In the genomic region with DNA sequence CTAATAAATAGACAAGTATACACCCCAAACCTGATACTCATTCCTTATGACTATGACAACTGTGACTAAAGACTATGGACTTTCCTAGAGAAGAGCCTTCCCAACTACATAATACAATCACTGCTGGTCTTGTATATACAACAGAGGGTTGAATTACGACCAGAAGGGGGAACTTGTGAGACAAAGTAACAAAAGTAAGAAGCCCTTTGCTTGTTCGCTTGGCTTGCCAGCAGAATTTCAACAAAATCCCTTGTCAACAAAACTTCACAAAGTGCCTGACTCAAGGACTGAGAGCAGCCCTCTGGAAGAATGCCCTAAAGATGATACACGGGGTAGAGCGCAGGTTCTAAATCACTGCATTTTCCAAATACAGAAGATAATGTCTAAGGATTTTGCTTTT, we compare ENCODE assay signal across 10 cellular contexts.
DNase-seq lines count a peak whose midpoint lies in the region; ATAC-seq and TF ChIP-seq lines count a peak whose summit lies in the region.
"Had no signal": no experiment of that assay in that cellular context is flagged by ENCODE, and none has a peak within 500 bp of the region (broad histone marks: within the 10 kb centered on the region; RNA-seq: fewer than 3 reads in every experiment).

No MANE protein-coding gene starts in this region.

- peaks cover 22% of the 10 kb centered on the region; the same call in 1 of the 2 replicates for H3F3A ChIP-seq in GM23248 (ENCODE audit: insufficient read depth)

- H3K4me3 ChIP-seq in A673 (ENCODE audit: low read depth, low read length, poor library complexity, severe bottlenecking) (no peak overlapping the region), GM23248 (no peak overlapping the region), SK-N-MC (no peak overlapping the region)
- H3K4me3 ChIP-seq: coronary artery had no signal

- peaks cover 39% of the 10 kb centered on the region for H3K79me2 ChIP-seq in GM23248 (ENCODE audit: insufficient read depth)

- no peaks in the 10 kb centered on the region for H3K36me3 ChIP-seq in A673 (ENCODE audit: insufficient read depth, low read length, poor library complexity, severe bottlenecking)
- H3K36me3 ChIP-seq in GM23248 (ENCODE audit: low read depth) = no peaks in the 10 kb centered on the region
- H3K36me3 ChIP-seq in SK-N-MC (ENCODE audit: insufficient read depth, low read length) = no peaks in the 10 kb centered on the region

- WGBS in GM23248 (ENCODE audit: low coverage in 1 of 2, low lambda C conversion rate in 2 of 2, missing lambda C conversion rate in 2 of 2), 2 experiments = 63 to 66% methylated on average over 4 of the region's 4 CpGs

- ATAC-seq in GM18517 (IDR thresholded peaks at IDR 0.05; ENCODE audit: unreplicated experiment) = no peak
- ATAC-seq: activated CD8-positive, alpha-beta T cell treated with anti-CD3 and anti-CD28 coated beads, Interleukin-2, amount 10 ng/mL, durations not matched to agents 7 days and 5 days had no signal

- intact Hi-C loops in A673 (cut with micrococcal nuclease; ENCODE audit: unreplicated experiment) = no loop called here

- H2AFZ ChIP-seq in GM23248 = no peak overlapping the region

- no peaks in the 10 kb centered on the region for H3K9me2 ChIP-seq in GM23248 (ENCODE audit: insufficient read depth)

- H3K27ac ChIP-seq in A673 (ENCODE audit: low read depth, low read length, poor library complexity, severe bottlenecking) = no peak overlapping the region
- H3K27ac ChIP-seq in GM23248 = no peak overlapping the region
- no peak overlapping the region for H3K27ac ChIP-seq in SK-N-MC
- H3K27ac ChIP-seq: coronary artery had no signal

- in situ Hi-C loops in GM23248 (cut with MboI) = no loop called here

- CTCF ChIA-PET in A673 (lab: Charles Lee) = no interaction called here

- POLR2A ChIA-PET in A673 (lab: Charles Lee; ENCODE audit: low non-redundant PET) = no interaction called here

- peak; percentile 22 for DNase-seq in A673 (ENCODE audit: low spot score)
- peak; percentile 77 for DNase-seq in GM23248
- peak; percentile 3 for DNase-seq in SK-N-MC (ENCODE audit: low read depth, low spot score)
- DNase-seq in glomerular visceral epithelial cell (ENCODE audit: extremely low spot score) = peak; percentile 10
- no peak for DNase-seq in NCI-H526 treated with DMSO at 0.1 percent for 48 hours (lab: John Stamatoyannopoulos, UW)
- DNase-seq in NCI-H446 treated with DMSO at 0.1 percent for 48 hours (lab: John Stamatoyannopoulos, UW) = no peak
- DNase-seq in NCI-H128 (lab: John Stamatoyannopoulos, UW; ENCODE audit: unreplicated experiment) = no peak
- DNase-seq: activated CD8-positive, alpha-beta T cell treated with anti-CD3 and anti-CD28 coated beads, Interleukin-2, amount 10 ng/mL, durations not matched to agents 7 days and 5 days had no signal

- H3K27me3 ChIP-seq in A673 (replicated peaks; ENCODE audit: insufficient read depth, low read depth, low read length, poor library complexity) (no peaks in the 10 kb centered on the region), GM23248 (replicated peaks; ENCODE audit: insufficient read depth) (no peaks in the 10 kb centered on the region)

- no peaks in the 10 kb centered on the region for H4K20me1 ChIP-seq in GM23248 (ENCODE audit: insufficient read depth)

- H3K4me2 ChIP-seq in GM23248 (ENCODE audit: unreplicated experiment) = no peak overlapping the region

- no TSS peak for BruUV-seq in A673 (replicated peaks; lab: Mats Ljungman, UMichigan)

- H3K9me3 ChIP-seq in A673 (ENCODE audit: low read depth, low read length, poor library complexity, severe bottlenecking) (no peaks in the 10 kb centered on the region), GM23248 (ENCODE audit: low read depth) (no peaks in the 10 kb centered on the region), SK-N-MC (ENCODE audit: low read depth, low read length) (no peaks in the 10 kb centered on the region)

- H3K4me1 ChIP-seq in A673 (ENCODE audit: insufficient read depth, low read length, poor library complexity, severe bottlenecking) = no peaks in the 10 kb centered on the region
- no peaks in the 10 kb centered on the region for H3K4me1 ChIP-seq in GM23248 (ENCODE audit: insufficient read depth)

- TF ChIP-seq CTCF in A673 (conservative IDR thresholded peaks at IDR 0.05; ENCODE audit: low read depth, low read length) = peak; percentile 33

- H3K9ac ChIP-seq in GM23248 (no peak overlapping the region), SK-N-MC (ENCODE audit: insufficient read length) (no peak overlapping the region)

Comparison
In these comparisons a context has a peak if more than half of its experiments do, and no peak if none do; other contexts are left out.
1. DNase-seq: peak in A673 (single experiment), GM23248 (single experiment), SK-N-MC (single experiment) and glomerular visceral epithelial cell (single experiment); none in NCI-H526 treated with DMSO at 0.1 percent for 48 hours (single experiment), NCI-H446 treated with DMSO at 0.1 percent for 48 hours (single experiment) and NCI-H128 (single experiment).